8 cellular contexts compared by ENCODE assay signal in the genomic region with DNA sequence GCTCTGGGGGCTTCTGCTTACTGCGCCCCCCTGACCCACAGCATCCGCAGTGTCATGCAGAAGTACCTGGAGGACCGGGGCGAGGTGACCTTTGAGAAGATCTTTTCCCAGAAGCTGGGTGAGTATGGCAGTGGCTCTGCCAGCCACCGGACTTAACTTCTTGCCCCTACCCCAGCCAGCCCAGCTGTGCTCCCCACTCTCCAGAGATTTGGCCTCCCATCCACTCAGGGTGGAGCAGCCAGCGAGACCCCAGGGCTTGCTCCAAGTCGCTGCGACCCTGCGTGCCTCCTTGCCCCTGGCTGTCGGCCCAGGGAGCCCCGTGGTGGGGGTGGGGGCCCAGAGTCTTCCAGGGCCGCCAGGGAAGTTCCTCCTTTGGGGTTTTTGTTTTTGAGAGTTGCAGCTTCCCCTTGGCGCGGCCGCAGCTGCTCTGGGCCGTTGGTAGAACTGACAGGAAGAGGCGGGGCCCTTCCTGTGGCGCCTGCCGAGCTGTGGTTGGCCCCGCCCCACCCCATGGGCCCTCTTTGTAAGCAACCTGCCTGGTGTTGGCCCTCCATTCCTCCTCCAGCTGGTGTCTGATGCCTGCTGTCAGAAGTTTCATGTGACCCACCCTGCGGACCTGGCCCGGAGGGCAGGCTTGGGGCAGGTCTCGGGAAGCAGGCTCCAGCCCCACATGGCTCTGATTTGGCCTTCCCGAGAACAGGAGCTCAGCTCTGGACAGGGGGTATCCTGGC. TPM values are rescaled to one million over a fixed set of nuclear protein-coding genes. Genes with fewer than 3 reads are reported as not detected.
DNase-seq lines count a peak whose midpoint lies in the region; ATAC-seq, FAIRE-seq and TF ChIP-seq lines count a peak whose summit lies in the region.

No MANE protein-coding gene starts in this region.

- peak; percentile 94 for DNase-seq in GM13976 (ENCODE audit: low spot score)
- peak; percentile 69 to 84 for DNase-seq in NCI-H2081 (lab: John Stamatoyannopoulos, UW)
- peak; percentile 85 for DNase-seq in activated CD4-positive, alpha-beta T cell treated with anti-CD3 and anti-CD28 coated beads for 24 hours (ENCODE audit: low read depth in 2 of 2)
- DNase-seq in colonic mucosa: peak; percentile 91
- peak; percentile 86 for DNase-seq in medulla oblongata (ENCODE audit: extremely low spot score)
- peak; percentile 70 to 85 for DNase-seq in stimulated activated CD8-positive, alpha-beta memory T cell treated with anti-CD3 and anti-CD28 coated beads, Interleukin-2, amount 100 ng/mL, for 1 hour (ENCODE audit: low read depth in 2 of 2)
- DNase-seq in RCC 7860 (ENCODE audit: low spot score): no peak

- no peaks in the 10 kb centered on the region for H3K9me3 ChIP-seq in colonic mucosa

- H3K9ac ChIP-seq in colonic mucosa (ENCODE audit: low read depth in 2 of 2, low read length in 2 of 2): peak overlapping the region; percentile 70 to 94

- TF ChIP-seq CTCF in GM13976 (IDR thresholded peaks at IDR 0.05; ENCODE audit: borderline replicate concordance, control extremely low read depth, extremely low read depth, insufficient read depth, missing control alignments) (no peak), colonic mucosa (IDR thresholded peaks at IDR 0.05) (no peak)

- peaks cover 33% of the 10 kb centered on the region for H3K36me3 ChIP-seq in colonic mucosa

- peak overlapping the region; percentile 86 for H3K27ac ChIP-seq in colonic mucosa

- in situ Hi-C loops in GM13976 (cut with MboI; ENCODE audit: low sequenced_read_pairs, unreplicated experiment): no loop called here

- no peaks in the 10 kb centered on the region for H3K27me3 ChIP-seq in colonic mucosa

- H3K4me1 ChIP-seq in colonic mucosa: peaks cover 39% of the 10 kb centered on the region

- no peak for FAIRE-seq in RCC 7860 (lab: Jason Lieb, UNC)

- intact Hi-C loops in colonic mucosa (cut with DNase I): no loop called here

- H3K4me3 ChIP-seq in colonic mucosa: peak overlapping the region; percentile 6

- peak; percentile 75 for ATAC-seq in HG02588 (IDR thresholded peaks at IDR 0.05; ENCODE audit: unreplicated experiment)

RNA-seq across cellular contexts. Expression of a gene that starts 11.1 kb away (rescaled TPM):
- 100 to 1,000 TPM; 108 to 137 TPM for total RNA-seq in colonic mucosa

RNA-seq across cellular contexts. Expression of a gene that starts 11.7 kb away (rescaled TPM):
- total RNA-seq in colonic mucosa: 10 to 100 TPM; 18.8 to 39.5 TPM

RNA-seq across cellular contexts. Expression of a gene that starts 25.9 kb away (rescaled TPM):
- 10 to 100 TPM; 69.7 to 81.7 TPM for total RNA-seq in colonic mucosa
